8 cellular contexts compared by ENCODE assay signal in genomic region chr21:32771134-32771523, GRCh38. TPM values are rescaled to one million over a fixed set of nuclear protein-coding genes. Genes with fewer than 3 reads are reported as not detected.
DNase-seq lines count a peak whose midpoint lies in the region; ATAC-seq, FAIRE-seq and TF ChIP-seq lines count a peak whose summit lies in the region.

No MANE protein-coding gene starts in this region.

- peak; percentile 15 for ATAC-seq in CD4-positive, alpha-beta T cell (ENCODE audit: poor library complexity)
- ATAC-seq in GM19023 (IDR thresholded peaks at IDR 0.05; ENCODE audit: unreplicated experiment): peak; percentile 49
- ATAC-seq in HG03135 (IDR thresholded peaks at IDR 0.05; ENCODE audit: unreplicated experiment): peak; percentile 38
- ATAC-seq in left cardiac atrium: peak; percentile 59 to 71

- H3K4me1 ChIP-seq in rectal smooth muscle tissue (ENCODE audit: control insufficient read depth, insufficient read depth, low read length): peaks cover 20% of the 10 kb centered on the region

- DNase-seq in CD4-positive, alpha-beta T cell: peak in 7 of 10 experiments; percentile 5 to 49 (median 33)
- DNase-seq in RCC 7860 (ENCODE audit: low spot score) (peak; percentile 10), left cardiac atrium (peak; percentile 75), pons (ENCODE audit: low spot score) (no peak)
- DNase-seq in activated naive CD8-positive, alpha-beta T cell treated with anti-CD3 and anti-CD28 coated beads for 36 hours: no peak

- H3K4me1 Mint-ChIP-seq in CD4-positive, alpha-beta T cell (ENCODE audit: low read depth): peaks cover 66% of the 10 kb centered on the region
- H3K4me1 Mint-ChIP-seq in activated naive CD8-positive, alpha-beta T cell treated with anti-CD3 and anti-CD28 coated beads for 36 hours: peaks cover 44% of the 10 kb centered on the region

- H3K4me3 ChIP-seq in rectal smooth muscle tissue (ENCODE audit: low read length): peak overlapping the region; percentile 90

- no peak for FAIRE-seq in RCC 7860 (lab: Jason Lieb, UNC)

- H3K36me3 Mint-ChIP-seq in CD4-positive, alpha-beta T cell (ENCODE audit: low read depth): peaks cover 58% of the 10 kb centered on the region
- H3K36me3 Mint-ChIP-seq in activated naive CD8-positive, alpha-beta T cell treated with anti-CD3 and anti-CD28 coated beads for 36 hours: peaks cover 46% of the 10 kb centered on the region

- no peaks in the 10 kb centered on the region for H3K27me3 ChIP-seq in CD4-positive, alpha-beta T cell (ENCODE audit: control insufficient read depth, insufficient read depth, low read length)
- no peaks in the 10 kb centered on the region for H3K27me3 ChIP-seq in rectal smooth muscle tissue (ENCODE audit: control insufficient read depth, insufficient read depth, low read length)

- peak overlapping the region; percentile 93 for H3K27ac Mint-ChIP-seq in CD4-positive, alpha-beta T cell
- H3K27ac Mint-ChIP-seq in activated naive CD8-positive, alpha-beta T cell treated with anti-CD3 and anti-CD28 coated beads for 36 hours: peak overlapping the region; percentile 95

- H3K9ac ChIP-seq in rectal smooth muscle tissue (ENCODE audit: low read length): peak overlapping the region; percentile 52

- intact Hi-C loops in CD4-positive, alpha-beta T cell (cut with DNase I, micrococcal nuclease): loop anchor here (5.0 to 10.0 kb wide), 6 partner anchors 44 to 706 kb away; partner anchors contain the start of genes CFAP298 (in 1 of the 2), SYNJ1 (in 1 of the 2), TMEM50B (in 1 of the 2) and URB1 (in 1 of the 2)
- intact Hi-C loops in left cardiac atrium (cut with DNase I): no loop called here

- H3K9me3 ChIP-seq in CD4-positive, alpha-beta T cell (ENCODE audit: control insufficient read depth, low read length): no peaks in the 10 kb centered on the region

- H3K4me3 Mint-ChIP-seq in CD4-positive, alpha-beta T cell: peak overlapping the region; percentile 97
- H3K4me3 Mint-ChIP-seq in activated naive CD8-positive, alpha-beta T cell treated with anti-CD3 and anti-CD28 coated beads for 36 hours: peak overlapping the region; percentile 98

- CTCF ChIA-PET in CD4-positive, alpha-beta T cell (lab: Charles Lee): interaction anchor here (0.6 to 2.6 kb wide), 20 partner anchors 10 to 695 kb away, joined by 3 to 11 read pairs (median 3); partner anchors contain the start of genes IFNAR1 and SYNJ1

- peak overlapping the region; percentile 82 for H3K27ac ChIP-seq in CD4-positive, alpha-beta T cell (ENCODE audit: low read depth, low read length)
- H3K27ac ChIP-seq in rectal smooth muscle tissue (ENCODE audit: low read depth, low read length): peak overlapping the region; percentile 92

- peaks cover 8% of the 10 kb centered on the region for H3K27me3 Mint-ChIP-seq in CD4-positive, alpha-beta T cell
- H3K27me3 Mint-ChIP-seq in activated naive CD8-positive, alpha-beta T cell treated with anti-CD3 and anti-CD28 coated beads for 36 hours: peaks cover 5% of the 10 kb centered on the region

- TF ChIP-seq CTCF in CD4-positive, alpha-beta T cell (IDR thresholded peaks at IDR 0.05): no peak

- peaks cover 2% of the 10 kb centered on the region for H3K9me3 Mint-ChIP-seq in CD4-positive, alpha-beta T cell
- H3K9me3 Mint-ChIP-seq in activated naive CD8-positive, alpha-beta T cell treated with anti-CD3 and anti-CD28 coated beads for 36 hours: no peaks in the 10 kb centered on the region

- POLR2A ChIA-PET in CD4-positive, alpha-beta T cell (lab: Charles Lee): interaction anchor here (0.6 to 2.9 kb wide), 43 partner anchors 8 to 1060 kb away, joined by 3 to 60 read pairs (median 5); partner anchors contain the start of genes CFAP298, DNAJC28, DONSON and EVA1C

- H3K36me3 ChIP-seq in rectal smooth muscle tissue (ENCODE audit: control insufficient read depth, insufficient read depth, low read length): no peaks in the 10 kb centered on the region

RNA-seq across cellular contexts. Expression of gene PAXBP1, which starts 0.4 kb away (rescaled TPM):
- total RNA-seq in CD4-positive, alpha-beta T cell: 10 to 100 TPM; 48.7 to 51.5 TPM
- total RNA-seq in activated naive CD8-positive, alpha-beta T cell treated with anti-CD3 and anti-CD28 coated beads for 36 hours: 10 to 100 TPM; 42.1 to 44.8 TPM
- total RNA-seq in left cardiac atrium: 10 to 100 TPM; 13.3 to 17.4 TPM

RNA-seq across cellular contexts. Expression of gene SYNJ1, which starts 43.3 kb away (rescaled TPM):
- total RNA-seq in CD4-positive, alpha-beta T cell: 10 to 100 TPM; 14.3 to 15.6 TPM
- 1 to 10 TPM; 6.3 to 6.6 TPM for total RNA-seq in activated naive CD8-positive, alpha-beta T cell treated with anti-CD3 and anti-CD28 coated beads for 36 hours
- total RNA-seq in left cardiac atrium: 10 to 100 TPM; 11.9 to 12.3 TPM

Comparison
In these comparisons a context has a peak if more than half of its experiments do, and no peak if none do; other contexts are left out.
1. ATAC-seq: peak in every context shown above with its lines; median percentile 65 in left cardiac atrium; 49 in GM19023; 38 in HG03135; 15 in CD4-positive, alpha-beta T cell.
2. DNase-seq: peak in CD4-positive, alpha-beta T cell (7 of 10), RCC 7860 (single experiment) and left cardiac atrium (single experiment); none in activated naive CD8-positive, alpha-beta T cell treated with anti-CD3 and anti-CD28 coated beads for 36 hours (single experiment) and pons (single experiment).
3. intact Hi-C loops: an anchor here in CD4-positive, alpha-beta T cell (5.0 to 10.0 kb wide); none called in left cardiac atrium.